23 cellular contexts compared by ENCODE assay signal in genomic region chr1:185398022-185398421, GRCh38.
DNase-seq lines count a peak whose midpoint lies in the region; ATAC-seq, FAIRE-seq and TF ChIP-seq lines count a peak whose summit lies in the region.
"Had no signal": no experiment of that assay in that cellular context is flagged by ENCODE, and none has a peak within 500 bp of the region (broad histone marks: within the 10 kb centered on the region; RNA-seq: fewer than 3 reads in every experiment).

No MANE protein-coding gene starts in this region.

- H2AFZ ChIP-seq in GM12878 (ENCODE audit: control insufficient read depth, low read depth, low read length) = no peak overlapping the region

- SMC1A ChIA-PET in GM12878 (lab: Charles Lee; ENCODE audit: uncharacterized antibody, unreplicated experiment) = interaction anchor here (1.0 kb wide), 1 partner anchor 80 kb away, joined by 3 read pairs; no protein-coding TSS in a partner anchor

- RAD21 ChIA-PET in GM12878 (lab: Charles Lee; ENCODE audit: unreplicated experiment) = no interaction called here

- H4K20me1 ChIP-seq in GM12878 (ENCODE audit: control insufficient read depth, insufficient read depth) = no peaks in the 10 kb centered on the region

- no peak overlapping the region for H3K9ac ChIP-seq in GM12878 (ENCODE audit: control insufficient read depth, insufficient read depth, low read length)

- H3K36me3 ChIP-seq in GM12878 (ENCODE audit: control insufficient read depth in 2 of 2, insufficient read depth in 2 of 2, low read length in 1 of 2) (no peaks in the 10 kb centered on the region), esophagus muscularis mucosa (no peaks in the 10 kb centered on the region)
- H3K36me3 ChIP-seq: heart right ventricle, right lobe of liver had no signal

- 97% methylated on average over 2 of the region's 2 CpGs for WGBS in GM12878 (ENCODE audit: insufficient coverage, insufficient replicate concordance, low lambda C conversion rate, missing lambda C conversion rate)
- 100% methylated on average over 2 of the region's 2 CpGs for WGBS in esophagus muscularis mucosa

- H3K9me3 ChIP-seq in GM12878 (replicated peaks; ENCODE audit: control insufficient read depth, insufficient read depth, low read length) (no peaks in the 10 kb centered on the region; the same call in 2 of the 3 replicates), esophagus muscularis mucosa (no peaks in the 10 kb centered on the region)
- H3K9me3 ChIP-seq: body of pancreas, right lobe of liver had no signal

- H3K4me1 ChIP-seq in GM12878 (ENCODE audit: control insufficient read depth, insufficient read depth, low read length) (no peaks in the 10 kb centered on the region), esophagus muscularis mucosa (peaks cover 0 to 9% (median 0%) of the 10 kb centered on the region in 4 donors)
- H3K4me1 ChIP-seq: body of pancreas, heart right ventricle, right lobe of liver had no signal

- intact Hi-C loops in GM12878 (cut with micrococcal nuclease; ENCODE audit: unreplicated experiment) = no loop called here
- intact Hi-C loops in esophagus muscularis mucosa (cut with DNase I) = no loop called here

- POLR2A ChIA-PET in GM12878 (lab: Charles Lee) = interaction anchor here (0.5 kb wide), 1 partner anchor 65 kb away, joined by 7 read pairs; no protein-coding TSS in a partner anchor

- H3K27ac ChIP-seq in GM12878 (ENCODE audit: control insufficient read depth, insufficient read depth) = no peak overlapping the region
- no peak overlapping the region for H3K27ac ChIP-seq in esophagus muscularis mucosa (replicated peaks in 1 of 4)
- H3K27ac ChIP-seq: body of pancreas, heart right ventricle, right lobe of liver, VCaP had no signal

- no peak overlapping the region for H3K4me2 ChIP-seq in GM12878 (ENCODE audit: control insufficient read depth, insufficient read depth)

- ATAC-seq in GM18520 (IDR thresholded peaks at IDR 0.05; ENCODE audit: unreplicated experiment) (peak; percentile 50), HG03175 (IDR thresholded peaks at IDR 0.05; ENCODE audit: unreplicated experiment) (peak; percentile 55), GM12878 (peak; percentile 33), HG02981 (IDR thresholded peaks at IDR 0.05; ENCODE audit: unreplicated experiment) (no peak)
- ATAC-seq: body of pancreas, heart right ventricle, left cardiac atrium, PC-3, right lobe of liver had no signal

- FAIRE-seq in GM19239 (lab: Jason Lieb, UNC) (peak; percentile 4), GM12878 (lab: Jason Lieb, UNC) (no peak)

- H3K27me3 ChIP-seq in GM12878 (replicated peaks in 1 of 2; ENCODE audit: control insufficient read depth in 2 of 2, insufficient read depth in 2 of 2, low read length in 1 of 2) (no peaks in the 10 kb centered on the region), esophagus muscularis mucosa (no peaks in the 10 kb centered on the region)
- H3K27me3 ChIP-seq: body of pancreas, heart right ventricle, right lobe of liver had no signal

- H3K4me3 ChIP-seq in GM12878 (no peak overlapping the region), esophagus muscularis mucosa (no peak overlapping the region)
- H3K4me3 ChIP-seq: body of pancreas, heart right ventricle, right lobe of liver had no signal

- TF ChIP-seq EP300 in GM12878 (IDR thresholded peaks at IDR 0.05; ENCODE audit: borderline replicate concordance in 1 of 2, control insufficient read depth in 1 of 2, low read depth in 2 of 2, low read length in 2 of 2) (no peak), esophagus muscularis mucosa (IDR thresholded peaks at IDR 0.05) (no peak)

- no peaks in the 10 kb centered on the region for H3K79me2 ChIP-seq in GM12878 (ENCODE audit: control insufficient read depth, insufficient read depth, low read length)

- CTCF ChIA-PET in GM12878 (lab: Yijun Ruan, JAX) = interaction anchor here (1.0 kb wide), 1 partner anchor 197 kb away, joined by 3 read pairs; no protein-coding TSS in a partner anchor

- BruUV-seq in GM12878 (replicated peaks; lab: Mats Ljungman, UMichigan) = no TSS peak

- no peak for TF ChIP-seq RAD21 in GM12878 (IDR thresholded peaks at IDR 0.05; ENCODE audit: insufficient read depth, low read depth, low read length)

- TF ChIP-seq POLR2A in GM12878 (IDR thresholded peaks at IDR 0.05; ENCODE audit: low read depth, low read length) = no peak
- no peak for TF ChIP-seq POLR2A in esophagus muscularis mucosa (IDR thresholded peaks at IDR 0.05; ENCODE audit: low read depth)

- TF ChIP-seq CTCF in GM12878 (IDR thresholded peaks at IDR 0.05 in 2 of 3, conservative IDR thresholded peaks at IDR 0.05 in 1 of 3; ENCODE audit: control insufficient read depth in 2 of 3, extremely low read depth in 1 of 3, insufficient read depth in 1 of 3, low read depth in 3 of 3, low read length in 3 of 3) = no peak
- TF ChIP-seq CTCF in esophagus muscularis mucosa (IDR thresholded peaks at IDR 0.05) = no peak

- no peak for DNase-seq in GM19239 (ENCODE audit: insufficient read length, low spot score)
- DNase-seq in GM12878 (ENCODE audit: low read depth, low spot score) = no peak
- no peak for DNase-seq in esophagus muscularis mucosa (ENCODE audit: extremely low spot score)
- DNase-seq in NCI-H82 (lab: John Stamatoyannopoulos, UW) = no peak
- DNase-seq: activated effector memory CD4-positive, alpha-beta T cell treated with Interleukin-2 at 50 U/mL for 16 hours; body of pancreas; cerebellar nuclear complex; heart right ventricle; Kasumi-1; left cardiac atrium; mammary epithelial cell; NCI-H1694 treated with DMSO at 0.1 percent for 48 hours; NCI-H226; PC-3; posterior cingulate gyrus; right lobe of liver; Right ventricle myocardium superior; stimulated activated CD4-positive, alpha-beta T cell treated with anti-CD3 and anti-CD28 coated beads, Interleukin-4, amount 100 ng/mL, for 4 hours; stimulated activated naive CD4-positive, alpha-beta T cell treated with Interleukin-2 at 50 U/mL for 16 hours had no signal

- in situ Hi-C loops in GM12878 (cut with MboI) = no loop called here

TF ChIP-seq in GM12878, 131 proteins besides CTCF, POLR2A, EP300 and RAD21:
- TF ChIP-seq HSF1 (IDR thresholded peaks at IDR 0.05; ENCODE audit: low read depth, low read length) (no peak), NFIC (IDR thresholded peaks at IDR 0.05; ENCODE audit: low read depth, low read length) (no peak), IRF4 (IDR thresholded peaks at IDR 0.05; ENCODE audit: low read depth, low read length) (no peak), NFYA (IDR thresholded peaks at IDR 0.05; ENCODE audit: borderline replicate concordance, low read depth, low read length) (no peak), ZNF207 (IDR thresholded peaks at IDR 0.05; ENCODE audit: borderline replicate concordance) (no peak), MYC (IDR thresholded peaks at IDR 0.05; ENCODE audit: insufficient read depth, insufficient read length, insufficient replicate concordance, low read length, severe bottlenecking) (no peak), GABPA (IDR thresholded peaks at IDR 0.05; ENCODE audit: low read depth) (no peak), BHLHE40 (IDR thresholded peaks at IDR 0.05; ENCODE audit: borderline replicate concordance in 1 of 2, low read depth in 2 of 2, low read length in 1 of 2) (no peak), BRCA1 (IDR thresholded peaks at IDR 0.05; ENCODE audit: low read depth, low read length) (no peak), RELA (IDR thresholded peaks at IDR 0.05; ENCODE audit: borderline replicate concordance, partially characterized antibody) (no peak), FOXK2 (IDR thresholded peaks at IDR 0.05) (no peak)
- TF ChIP-seq, protein P1, sequence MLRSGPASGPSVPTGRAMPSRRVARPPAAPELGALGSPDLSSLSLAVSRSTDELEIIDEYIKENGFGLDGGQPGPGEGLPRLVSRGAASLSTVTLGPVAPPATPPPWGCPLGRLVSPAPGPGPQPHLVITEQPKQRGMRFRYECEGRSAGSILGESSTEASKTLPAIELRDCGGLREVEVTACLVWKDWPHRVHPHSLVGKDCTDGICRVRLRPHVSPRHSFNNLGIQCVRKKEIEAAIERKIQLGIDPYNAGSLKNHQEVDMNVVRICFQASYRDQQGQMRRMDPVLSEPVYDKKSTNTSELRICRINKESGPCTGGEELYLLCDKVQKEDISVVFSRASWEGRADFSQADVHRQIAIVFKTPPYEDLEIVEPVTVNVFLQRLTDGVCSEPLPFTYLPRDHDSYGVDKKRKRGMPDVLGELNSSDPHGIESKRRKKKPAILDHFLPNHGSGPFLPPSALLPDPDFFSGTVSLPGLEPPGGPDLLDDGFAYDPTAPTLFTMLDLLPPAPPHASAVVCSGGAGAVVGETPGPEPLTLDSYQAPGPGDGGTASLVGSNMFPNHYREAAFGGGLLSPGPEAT (IDR thresholded peaks at IDR 0.05; ENCODE audit: low read depth) = no peak
- TF ChIP-seq, protein P2, sequence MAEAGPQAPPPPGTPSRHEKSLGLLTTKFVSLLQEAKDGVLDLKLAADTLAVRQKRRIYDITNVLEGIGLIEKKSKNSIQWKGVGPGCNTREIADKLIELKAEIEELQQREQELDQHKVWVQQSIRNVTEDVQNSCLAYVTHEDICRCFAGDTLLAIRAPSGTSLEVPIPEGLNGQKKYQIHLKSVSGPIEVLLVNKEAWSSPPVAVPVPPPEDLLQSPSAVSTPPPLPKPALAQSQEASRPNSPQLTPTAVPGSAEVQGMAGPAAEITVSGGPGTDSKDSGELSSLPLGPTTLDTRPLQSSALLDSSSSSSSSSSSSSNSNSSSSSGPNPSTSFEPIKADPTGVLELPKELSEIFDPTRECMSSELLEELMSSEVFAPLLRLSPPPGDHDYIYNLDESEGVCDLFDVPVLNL (IDR thresholded peaks at IDR 0.05; ENCODE audit: low read depth, low read length) = no peak
